Comparison of ENCODE assay signal across 18 cellular contexts in genomic region chr21:34498623-34499022, GRCh38. TPM values are rescaled to one million over a fixed set of nuclear protein-coding genes. Genes with fewer than 3 reads are reported as not detected.
DNase-seq lines count a peak whose midpoint lies in the region; ATAC-seq and TF ChIP-seq lines count a peak whose summit lies in the region.
"Had no signal": no experiment of that assay in that cellular context is flagged by ENCODE, and none has a peak within 500 bp of the region (broad histone marks: within the 10 kb centered on the region; RNA-seq: fewer than 3 reads in every experiment).

No MANE protein-coding gene starts in this region.

- H3K9me3 Mint-ChIP-seq in T-helper 2 cell treated with Interferon-gamma antibody and Interleukin-4, amounts not matched to agents 5 μg/mL and 100 μg/mL, for 36 hours: peaks cover 32% of the 10 kb centered on the region

- no peak overlapping the region for H3K4me3 ChIP-seq in fibroblast of the aortic adventitia (ENCODE audit: low read depth, low read length)
- H3K4me3 ChIP-seq: gastrocnemius medialis had no signal

- peaks cover 4% of the 10 kb centered on the region for H3K27me3 Mint-ChIP-seq in T-helper 2 cell treated with Interferon-gamma antibody and Interleukin-4, amounts not matched to agents 5 μg/mL and 100 μg/mL, for 36 hours (ENCODE audit: low read depth)

- no peak for ATAC-seq in Right ventricle myocardium inferior
- ATAC-seq in GM18858 (IDR thresholded peaks at IDR 0.05; ENCODE audit: unreplicated experiment): no peak
- ATAC-seq in HG03025 (IDR thresholded peaks at IDR 0.05; ENCODE audit: low FRiP score, unreplicated experiment): no peak
- ATAC-seq: gastrocnemius medialis, left colon, sciatic nerve had no signal

- no peaks in the 10 kb centered on the region for H3K4me1 Mint-ChIP-seq in T-helper 2 cell treated with Interferon-gamma antibody and Interleukin-4, amounts not matched to agents 5 μg/mL and 100 μg/mL, for 36 hours (ENCODE audit: low read depth)
- H3K4me1 Mint-ChIP-seq: activated B cell treated with CpG ODN at 0.5 μM for 24 hours had no signal

- H3K4me3 Mint-ChIP-seq in T-helper 2 cell treated with Interferon-gamma antibody and Interleukin-4, amounts not matched to agents 5 μg/mL and 100 μg/mL, for 36 hours: no peak overlapping the region
- H3K4me3 Mint-ChIP-seq: activated B cell treated with CpG ODN at 0.5 μM for 24 hours, HFFc6 had no signal

- intact Hi-C loops in Right ventricle myocardium inferior (cut with DNase I) (no loop called here), cardiac septum (cut with DNase I) (no loop called here)

- no peak for TF ChIP-seq CTCF in fibroblast of the aortic adventitia (IDR thresholded peaks at IDR 0.05; ENCODE audit: insufficient read depth, low read length)

- no peak overlapping the region for H3K27ac Mint-ChIP-seq in T-helper 2 cell treated with Interferon-gamma antibody and Interleukin-4, amounts not matched to agents 5 μg/mL and 100 μg/mL, for 36 hours
- H3K27ac Mint-ChIP-seq: activated B cell treated with CpG ODN at 0.5 μM for 24 hours, HFFc6 had no signal

- DNase-seq in Right ventricle myocardium inferior (ENCODE audit: missing footprints) (peak; percentile 62), cardiac septum (ENCODE audit: low spot score) (no peak), RPMI8226 (peak; percentile 54), fibroblast of the aortic adventitia (ENCODE audit: low read depth) (peak; percentile 11)
- no peak for DNase-seq in T-helper 2 cell treated with Interferon-gamma antibody and Interleukin-4, amounts not matched to agents 5 μg/mL and 100 μg/mL, for 36 hours (ENCODE audit: low spot score)
- DNase-seq: activated B cell treated with CpG ODN at 0.5 μM for 24 hours; activated effector memory CD4-positive, alpha-beta T cell treated with Interleukin-2 at 50 U/mL for 16 hours; amygdala; cerebellar nuclear complex; gastrocnemius medialis; GDM1; HFFc6; NCI-H2081 treated with DMSO at 0.1 percent for 48 hours; nucleus accumbens had no signal

- H3K36me3 Mint-ChIP-seq in T-helper 2 cell treated with Interferon-gamma antibody and Interleukin-4, amounts not matched to agents 5 μg/mL and 100 μg/mL, for 36 hours (ENCODE audit: low read depth): no peaks in the 10 kb centered on the region

RNA-seq across cellular contexts. Expression of gene KCNE1, which starts 13.4 kb away (rescaled TPM):
- total RNA-seq in Right ventricle myocardium inferior: 5.5 TPM
- total RNA-seq in cardiac septum: 17.7 TPM
- 0.09 and 0.74 TPM in 2 replicates for total RNA-seq in fibroblast of the aortic adventitia (ENCODE audit: low replicate concordance)
- total RNA-seq: activated B cell treated with CpG ODN at 0.5 μM for 24 hours had no signal

Comparison
In these comparisons a context has a peak if more than half of its experiments do, and no peak if none do; other contexts are left out.
1. DNase-seq: peak in Right ventricle myocardium inferior (single experiment), RPMI8226 (single experiment) and fibroblast of the aortic adventitia (single experiment); none in cardiac septum (single experiment) and T-helper 2 cell treated with Interferon-gamma antibody and Interleukin-4, amounts not matched to agents 5 μg/mL and 100 μg/mL, for 36 hours (single experiment).